7 cellular contexts compared by ENCODE assay signal in the genomic region with DNA sequence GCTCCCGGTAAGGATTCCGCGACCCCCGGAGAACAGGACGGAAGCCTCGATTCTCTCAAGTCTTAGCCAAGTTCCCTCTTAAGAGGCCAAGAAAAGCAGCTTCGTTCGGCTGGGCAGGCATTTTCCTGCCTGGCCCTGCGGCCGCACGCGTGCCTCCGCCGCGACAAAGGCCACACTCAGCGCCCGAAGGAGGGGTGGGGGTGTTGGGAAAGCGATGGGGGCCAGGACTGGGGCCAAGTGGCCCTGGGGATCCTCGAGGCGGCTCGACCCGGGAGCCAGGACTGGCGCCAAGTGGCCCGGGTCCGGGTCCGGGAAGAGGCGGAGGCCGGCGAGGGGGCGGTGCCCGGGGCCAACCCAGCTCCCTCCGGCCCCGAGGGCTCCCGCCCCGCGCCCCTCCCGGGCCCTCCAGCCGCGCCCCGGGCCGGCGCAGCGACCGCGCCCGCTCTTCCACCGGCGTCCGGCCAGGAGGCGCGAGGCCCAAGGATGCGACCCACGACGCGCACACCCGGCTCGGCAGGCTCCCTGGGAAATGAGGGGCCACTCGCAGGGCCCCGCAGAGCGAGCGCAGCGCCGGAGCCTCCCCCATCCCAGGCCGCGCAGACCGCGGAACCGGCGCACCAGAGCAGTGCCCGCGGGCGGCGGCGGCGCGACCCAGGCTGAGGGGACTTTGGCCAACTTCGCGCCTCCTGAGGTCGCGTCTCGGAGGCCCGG. TPM values are rescaled to one million over a fixed set of nuclear protein-coding genes. Genes with fewer than 3 reads are reported as not detected.
DNase-seq lines count a peak whose midpoint lies in the region; ATAC-seq lines count a peak whose summit lies in the region.

No MANE protein-coding gene starts in this region.

- H3K27ac Mint-ChIP-seq in activated T-cell treated with anti-CD3 and anti-CD28 coated beads, Interleukin-2, amount 50 U/mL, for 72 hours, result no peak overlapping the region
- H3K27ac Mint-ChIP-seq in stimulated activated memory B cell treated with anti-CD40 and anti-IgM and Interleukin-4, amounts not matched to agents 10 μg/mL and 1 μg/mL and 100 μg/mL, for 72 hours, result peak overlapping the region; percentile 81

- no peaks in the 10 kb centered on the region for H3K4me1 Mint-ChIP-seq in activated T-cell treated with anti-CD3 and anti-CD28 coated beads, Interleukin-2, amount 50 U/mL, for 72 hours (ENCODE audit: low read depth)
- peaks cover 62% of the 10 kb centered on the region for H3K4me1 Mint-ChIP-seq in stimulated activated memory B cell treated with anti-CD40 and anti-IgM and Interleukin-4, amounts not matched to agents 10 μg/mL and 1 μg/mL and 100 μg/mL, for 72 hours

- no peaks in the 10 kb centered on the region for H3K36me3 Mint-ChIP-seq in activated T-cell treated with anti-CD3 and anti-CD28 coated beads, Interleukin-2, amount 50 U/mL, for 72 hours (ENCODE audit: insufficient read depth in 2 of 2)
- peaks cover 17% of the 10 kb centered on the region for H3K36me3 Mint-ChIP-seq in stimulated activated memory B cell treated with anti-CD40 and anti-IgM and Interleukin-4, amounts not matched to agents 10 μg/mL and 1 μg/mL and 100 μg/mL, for 72 hours

- peak; percentile 18 for ATAC-seq in GM18867 (IDR thresholded peaks at IDR 0.05; ENCODE audit: unreplicated experiment)
- ATAC-seq in HG03025 (IDR thresholded peaks at IDR 0.05; ENCODE audit: low FRiP score, unreplicated experiment), result peak; percentile 7
- peak; percentile 3 to 4 for ATAC-seq in activated T-cell treated with anti-CD3 and anti-CD28 coated beads, Interleukin-2, amount 50 U/mL, for 72 hours (replicated peaks in 1 of 2)
- ATAC-seq in stimulated activated memory B cell treated with anti-CD40 and anti-IgM and Interleukin-4, amounts not matched to agents 10 μg/mL and 1 μg/mL and 100 μg/mL, for 72 hours, result peak; percentile 0
- no peak for ATAC-seq in GM18858 (IDR thresholded peaks at IDR 0.05; ENCODE audit: unreplicated experiment)

- H3K27me3 Mint-ChIP-seq in activated T-cell treated with anti-CD3 and anti-CD28 coated beads, Interleukin-2, amount 50 U/mL, for 72 hours (ENCODE audit: low read depth), result peaks cover 17% of the 10 kb centered on the region
- no peaks in the 10 kb centered on the region for H3K27me3 Mint-ChIP-seq in stimulated activated memory B cell treated with anti-CD40 and anti-IgM and Interleukin-4, amounts not matched to agents 10 μg/mL and 1 μg/mL and 100 μg/mL, for 72 hours

- H3K9me3 Mint-ChIP-seq in activated T-cell treated with anti-CD3 and anti-CD28 coated beads, Interleukin-2, amount 50 U/mL, for 72 hours, result no peaks in the 10 kb centered on the region
- no peaks in the 10 kb centered on the region for H3K9me3 Mint-ChIP-seq in stimulated activated memory B cell treated with anti-CD40 and anti-IgM and Interleukin-4, amounts not matched to agents 10 μg/mL and 1 μg/mL and 100 μg/mL, for 72 hours

- peak overlapping the region; percentile 19 to 62 for H3K4me3 Mint-ChIP-seq in activated T-cell treated with anti-CD3 and anti-CD28 coated beads, Interleukin-2, amount 50 U/mL, for 72 hours
- peak overlapping the region; percentile 97 for H3K4me3 Mint-ChIP-seq in stimulated activated memory B cell treated with anti-CD40 and anti-IgM and Interleukin-4, amounts not matched to agents 10 μg/mL and 1 μg/mL and 100 μg/mL, for 72 hours

- DNase-seq in activated T-cell treated with anti-CD3 and anti-CD28 coated beads, Interleukin-2, amount 50 U/mL, for 72 hours, result peak in 1 of 2 donors; percentile 18
- no peak for DNase-seq in NCI-H146 treated with DMSO at 0.1 percent for 48 hours (lab: John Stamatoyannopoulos, UW; ENCODE audit: unreplicated experiment)

- peak overlapping the region; percentile 70 for H3K4me3 ChIP-seq in iPS-11a (ENCODE audit: low read depth, low read length)

RNA-seq across cellular contexts. Expression of gene VAV2, which starts 0.8 kb away (rescaled TPM):
- 1 to 10 TPM; 4.6 to 5.1 TPM for total RNA-seq in activated T-cell treated with anti-CD3 and anti-CD28 coated beads, Interleukin-2, amount 50 U/mL, for 72 hours

RNA-seq across cellular contexts. Expression of gene BRD3OS, which starts 33.9 kb away (rescaled TPM):
- 10 to 100 TPM in 1 of 2 donors, 1 to 10 TPM in 1; 6.3 to 10.3 TPM for total RNA-seq in activated T-cell treated with anti-CD3 and anti-CD28 coated beads, Interleukin-2, amount 50 U/mL, for 72 hours
